In genomic region chr11:67415501-67416304, GRCh38 we compare ENCODE assay signal across 11 cellular contexts. TPM values are rescaled to one million over a fixed set of nuclear protein-coding genes. Genes with fewer than 3 reads are reported as not detected.
DNase-seq lines count a peak whose midpoint lies in the region; ATAC-seq and TF ChIP-seq lines count a peak whose summit lies in the region.
"Had no signal": no experiment of that assay in that cellular context is flagged by ENCODE, and none has a peak within 500 bp of the region (broad histone marks: within the 10 kb centered on the region; RNA-seq: fewer than 3 reads in every experiment).

Gene CARNS1 (plus strand): TSS chr11:67415678. CDS start chr11:67416200, 522 bp downstream.

- peak within 1 kb of the TSS; percentile 59 for H3K4me3 ChIP-seq in CD4-positive, CD25-positive, alpha-beta regulatory T cell (ENCODE audit: low read depth, low read length)
- peak within 1 kb of the TSS; percentile 54 for H3K4me3 ChIP-seq in PC-3 (ENCODE audit: low read length)
- H3K4me3 ChIP-seq in esophagus squamous epithelium = peak within 1 kb of the TSS; percentile 16 to 62 (median 36)

- no peak for TF ChIP-seq POLR2A in esophagus squamous epithelium (IDR thresholded peaks at IDR 0.05)

- ATAC-seq in CD4-positive, CD25-positive, alpha-beta regulatory T cell (ENCODE audit: low read depth in 2 of 2) = no peak
- ATAC-seq in PC-3 (0 out of 2 replicates have a peak, but pooled peaks have one; percentile 10), GM18517 (IDR thresholded peaks at IDR 0.05; ENCODE audit: unreplicated experiment) (no peak)

- POLR2A ChIA-PET in PC-3 (lab: Charles Lee; ENCODE audit: unreplicated experiment) = no interaction called here

- H3K36me3 ChIP-seq in CD4-positive, CD25-positive, alpha-beta regulatory T cell (ENCODE audit: control insufficient read depth, insufficient read depth, low read length) = no peaks in the 10 kb centered on the region
- H3K36me3 ChIP-seq in PC-3 (ENCODE audit: low read depth, low read length) = no peaks in the 10 kb centered on the region
- no peaks in the 10 kb centered on the region for H3K36me3 ChIP-seq in esophagus squamous epithelium

- no peaks in the 10 kb centered on the region for H3K36me3 Mint-ChIP-seq in CD4-positive, CD25-positive, alpha-beta regulatory T cell

- no peaks in the 10 kb centered on the region for H3K79me2 ChIP-seq in PC-3 (ENCODE audit: low read length)

- H3K27me3 ChIP-seq in CD4-positive, CD25-positive, alpha-beta regulatory T cell (ENCODE audit: control insufficient read depth, insufficient read depth, low read length) = no peaks in the 10 kb centered on the region
- H3K27me3 ChIP-seq in PC-3 (ENCODE audit: low read length) (no peaks in the 10 kb centered on the region), esophagus squamous epithelium (peaks cover 0 to 30% (median 0%) of the 10 kb centered on the region in 4 donors)

- no peaks in the 10 kb centered on the region for H3K9me2 ChIP-seq in PC-3 (replicated peaks; ENCODE audit: low read length)

- TF ChIP-seq CTCF in PC-3 (conservative IDR thresholded peaks at IDR 0.05; ENCODE audit: low read depth, low read length) = no peak
- no peak for TF ChIP-seq CTCF in esophagus squamous epithelium (IDR thresholded peaks at IDR 0.05)

- H2AFZ ChIP-seq in PC-3 (ENCODE audit: low read length) = peak within 1 kb of the TSS; percentile 57; the same call in 1 of the 2 replicates

- H3K9me3 ChIP-seq in CD4-positive, CD25-positive, alpha-beta regulatory T cell (ENCODE audit: control insufficient read depth in 2 of 2, low read length in 2 of 2) = no peaks in the 10 kb centered on the region
- H3K9me3 ChIP-seq in PC-3 (ENCODE audit: low read length) (no peaks in the 10 kb centered on the region), esophagus squamous epithelium (no peaks in the 10 kb centered on the region)

- peak within 1 kb of the TSS; percentile 93 to 96 (median 94) for H3K4me3 Mint-ChIP-seq in CD4-positive, CD25-positive, alpha-beta regulatory T cell

- peaks cover 4 to 85% (median 38%) of the 10 kb centered on the region in 4 donors for H3K4me1 Mint-ChIP-seq in CD4-positive, CD25-positive, alpha-beta regulatory T cell

- no peak within 1 kb of the TSS for H3K9ac ChIP-seq in PC-3 (ENCODE audit: low read length)
- H3K9ac ChIP-seq: KMS-11 had no signal

- H3K4me2 ChIP-seq in PC-3 (ENCODE audit: low read length) = peak within 1 kb of the TSS; percentile 84
- H3K4me2 ChIP-seq: KMS-11 had no signal

- H3K4me1 ChIP-seq in CD4-positive, CD25-positive, alpha-beta regulatory T cell (ENCODE audit: control insufficient read depth, insufficient read depth, low read length, poor library complexity, severe bottlenecking) = peaks cover 93% of the 10 kb centered on the region
- H3K4me1 ChIP-seq in PC-3 (ENCODE audit: insufficient read depth, low read length) (peaks cover 6% of the 10 kb centered on the region; the same call in 1 of the 2 replicates), esophagus squamous epithelium (peaks cover 40 to 67% (median 49%) of the 10 kb centered on the region in 3 donors)

- peak within 1 kb of the TSS; percentile 95 to 100 (median 96) for H3K27ac Mint-ChIP-seq in CD4-positive, CD25-positive, alpha-beta regulatory T cell

- no peaks in the 10 kb centered on the region for H3K9me3 Mint-ChIP-seq in CD4-positive, CD25-positive, alpha-beta regulatory T cell

- no peaks in the 10 kb centered on the region for H4K20me1 ChIP-seq in PC-3 (ENCODE audit: low read length)

- DNase-seq in CD4-positive, CD25-positive, alpha-beta regulatory T cell = no peak
- no peak for DNase-seq in PC-3
- no peak for DNase-seq in esophagus squamous epithelium (lab: John Stamatoyannopoulos, UW)
- DNase-seq in nucleus accumbens (lab: John Stamatoyannopoulos, UW) = peak in 39 of 56 donors; percentile 25 to 88 (median 72)
- no peak for DNase-seq in DMS114 treated with DMSO at 0.1 percent for 48 hours (lab: John Stamatoyannopoulos, UW; ENCODE audit: unreplicated experiment)
- no peak for DNase-seq in GDM1 (lab: John Stamatoyannopoulos, UW)
- DNase-seq in activated CD4-positive, alpha-beta T cell treated with anti-CD3 and anti-CD28 coated beads for 48 hours = no peak
- DNase-seq: activated gamma-delta T cell treated with Interleukin-2 at 50 U/mL for 16 hours had no signal

- intact Hi-C loops in PC-3 (cut with micrococcal nuclease) (no loop called here), esophagus squamous epithelium (cut with DNase I) (no loop called here)

- CTCF ChIA-PET in PC-3 (lab: Charles Lee) = no interaction called here

- no peaks in the 10 kb centered on the region for H3K27me3 Mint-ChIP-seq in CD4-positive, CD25-positive, alpha-beta regulatory T cell

- WGBS in esophagus squamous epithelium, 2 donors = 0% methylated on average over 12 of the region's 67 CpGs; no CpG with 5 or more reads in 1 of the 2 donors

- no TSS peak for BruUV-seq in PC-3 (replicated peaks; lab: Mats Ljungman, UMichigan)

- H3K27ac ChIP-seq in CD4-positive, CD25-positive, alpha-beta regulatory T cell (ENCODE audit: insufficient read depth, low read length, poor library complexity, severe bottlenecking) = peak within 1 kb of the TSS; percentile 79
- H3K27ac ChIP-seq in PC-3 (ENCODE audit: low read length) (no peak within 1 kb of the TSS), esophagus squamous epithelium (peak within 1 kb of the TSS; percentile 0 to 78 (median 40))
- H3K27ac ChIP-seq: KMS-11 had no signal

- no peaks in the 10 kb centered on the region for H3F3A ChIP-seq in PC-3 (ENCODE audit: low read length, unreplicated experiment)

RNA-seq across cellular contexts. Expression of gene CARNS1, which starts in this region (rescaled TPM):
- 7.8 TPM for total RNA-seq in CD4-positive, CD25-positive, alpha-beta regulatory T cell
- polyA plus RNA-seq in CD4-positive, CD25-positive, alpha-beta regulatory T cell = 1 to 10 TPM in 2 of 4 donors, under 1 TPM in 2; 0.63 to 2.3 (median 1.1) TPM
- 0.22 TPM in 1 of 2 replicates, not detected in the other for total RNA-seq in PC-3 (2014; rRNA removed)
- total RNA-seq in esophagus squamous epithelium = under 1 TPM; 0.09 to 0.76 (median 0.25) TPM
- polyA plus RNA-seq: neural cell had no signal

Comparison
In these comparisons a context has a peak if more than half of its experiments do, and no peak if none do; other contexts are left out.
1. Peak in ATAC-seq, H3K4me3 ChIP-seq and H3K4me2 ChIP-seq in PC-3; RNA of the gene not detected or under 1 TPM.
2. DNase-seq: peak in nucleus accumbens (39 of 56); none in CD4-positive, CD25-positive, alpha-beta regulatory T cell (0 of 3), PC-3 (single experiment), esophagus squamous epithelium (single experiment), DMS114 treated with DMSO at 0.1 percent for 48 hours (single experiment), GDM1 (single experiment) and activated CD4-positive, alpha-beta T cell treated with anti-CD3 and anti-CD28 coated beads for 48 hours (single experiment).
3. Peak in every context shown above with its lines, with median percentiles within 50 percentile points of each other: H3K4me3 ChIP-seq.